8 cellular contexts compared by ENCODE assay signal in the genomic region with DNA sequence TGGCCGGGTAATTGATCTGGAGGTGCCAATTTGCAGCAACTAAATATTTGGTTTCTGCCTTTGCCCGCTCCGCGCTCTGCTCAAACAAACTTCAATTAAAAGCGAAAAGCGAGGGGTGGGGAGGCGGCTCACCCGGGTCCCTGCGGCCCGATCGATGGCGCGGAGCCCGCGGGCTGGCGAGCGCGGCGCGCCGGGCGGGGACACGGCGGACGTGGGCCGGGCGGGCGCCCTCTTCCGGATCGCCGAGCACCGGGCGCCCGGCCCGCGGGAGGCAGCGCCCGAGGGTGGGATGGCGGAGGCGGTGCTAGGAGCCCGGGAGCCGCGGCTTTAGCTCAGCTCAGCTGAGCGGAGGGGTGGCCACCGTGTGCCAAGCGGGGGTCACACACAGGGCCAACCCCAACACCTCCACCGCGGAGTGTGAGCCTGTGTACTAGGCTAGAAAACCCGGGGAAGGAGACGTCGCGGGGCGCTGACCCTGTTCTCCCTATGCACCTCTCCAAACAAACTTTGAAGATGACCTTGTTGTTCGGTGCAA. TPM values are rescaled to one million over a fixed set of nuclear protein-coding genes. Genes with fewer than 3 reads are reported as not detected.
DNase-seq lines count a peak whose midpoint lies in the region; ATAC-seq and TF ChIP-seq lines count a peak whose summit lies in the region.

No MANE protein-coding gene starts in this region.

- intact Hi-C loops in breast epithelium (cut with DNase I; ENCODE audit: low total_unique reads): no loop called here

- no peak for TF ChIP-seq POLR2A in breast epithelium (IDR thresholded peaks at IDR 0.05)

- H3K4me3 ChIP-seq in breast epithelium (peak overlapping the region; percentile 45 to 74 (median 59)), kidney epithelial cell (ENCODE audit: low read depth, low read length) (peak overlapping the region; percentile 33)

- ATAC-seq in HG03565 (IDR thresholded peaks at IDR 0.05; ENCODE audit: unreplicated experiment): no peak
- no peak for ATAC-seq in GM18511 (IDR thresholded peaks at IDR 0.05; ENCODE audit: unreplicated experiment)

- peak overlapping the region; percentile 78 to 87 for H3K27ac ChIP-seq in breast epithelium

- DNase-seq in EH (ENCODE audit: low read depth) (peak; percentile 70), Kasumi-1 (lab: John Stamatoyannopoulos, UW) (peak; percentile 14 to 32), T-helper 2 cell (peak in 4 of 5 experiments; percentile 1 to 57 (median 11)), breast epithelium (ENCODE audit: low spot score in 2 of 2) (no peak), kidney epithelial cell (ENCODE audit: low read depth) (no peak)
- DNase-seq in stimulated activated CD4-positive, alpha-beta T cell treated with anti-CD3 and anti-CD28 coated beads, Interleukin-2, amount 100 ng/mL, for 48 hours: peak; percentile 17 to 45

- H3K36me3 ChIP-seq in breast epithelium (no peaks in the 10 kb centered on the region), kidney epithelial cell (ENCODE audit: control insufficient read depth, insufficient read depth, low read length) (no peaks in the 10 kb centered on the region)

- TF ChIP-seq CTCF in breast epithelium (IDR thresholded peaks at IDR 0.05) (peak in 1 of 3 donors; percentile 43), kidney epithelial cell (IDR thresholded peaks at IDR 0.05; ENCODE audit: insufficient read depth, low read length, poor library complexity, severe bottlenecking) (no peak)

- peaks cover 7 to 13% of the 10 kb centered on the region in 2 donors for H3K4me1 ChIP-seq in breast epithelium

- no peaks in the 10 kb centered on the region for H3K9me3 ChIP-seq in breast epithelium

- H3K27me3 ChIP-seq in breast epithelium (no peaks in the 10 kb centered on the region), kidney epithelial cell (ENCODE audit: control insufficient read depth, insufficient read depth, low read length) (peaks cover 4% of the 10 kb centered on the region)

RNA-seq across cellular contexts. Expression of a gene that starts 32.2 kb away (rescaled TPM):
- total RNA-seq in breast epithelium (10 to 100 TPM; 44.0 to 76.8 (median 48.2) TPM), kidney epithelial cell (61.5 and 65.9 TPM in 2 replicates)

RNA-seq across cellular contexts. Expression of a gene that starts 41.9 kb away (rescaled TPM):
- 100 to 1,000 TPM in 1 of 3 donors, 10 to 100 TPM in 2; 81.9 to 130 (median 84.0) TPM for total RNA-seq in breast epithelium
- total RNA-seq in kidney epithelial cell: 68.0 and 82.0 TPM in 2 replicates

RNA-seq across cellular contexts. Expression of a gene that starts 51.1 kb away (rescaled TPM):
- total RNA-seq in breast epithelium (1 to 10 TPM in 1 of 3 donors, under 1 TPM in 1, not detected in 1; 0.98 to 7.2 TPM), kidney epithelial cell (0.08 TPM in 1 of 2 replicates, not detected in the other)

Comparison
In these comparisons a context has a peak if more than half of its experiments do, and no peak if none do; other contexts are left out.
1. DNase-seq: peak in EH (single experiment), Kasumi-1 (2 of 2), T-helper 2 cell (4 of 5) and stimulated activated CD4-positive, alpha-beta T cell treated with anti-CD3 and anti-CD28 coated beads, Interleukin-2, amount 100 ng/mL, for 48 hours (2 of 2); none in breast epithelium (0 of 2) and kidney epithelial cell (single experiment).